In genomic region chr9:136411358-136411757, GRCh38 we compare ENCODE assay signal across 9 cellular contexts. TPM values are rescaled to one million over a fixed set of nuclear protein-coding genes. Genes with fewer than 3 reads are reported as not detected.
DNase-seq lines count a peak whose midpoint lies in the region; ATAC-seq and TF ChIP-seq lines count a peak whose summit lies in the region.
"Had no signal": no experiment of that assay in that cellular context is flagged by ENCODE, and none has a peak within 500 bp of the region (broad histone marks: within the 10 kb centered on the region; RNA-seq: fewer than 3 reads in every experiment).

No MANE protein-coding gene starts in this region.

- H3K4me1 Mint-ChIP-seq in progenitor cell of endocrine pancreas (ENCODE audit: low read depth) = peaks cover 18% of the 10 kb centered on the region

- H3K27ac ChIP-seq in DND-41 (ENCODE audit: low read length) (peak overlapping the region; percentile 70), esophagus muscularis mucosa (replicated peaks in 1 of 4) (peak overlapping the region in 2 of 4 donors; percentile 84 to 89)

- peak overlapping the region; percentile 95 for H3K4me2 ChIP-seq in DND-41 (ENCODE audit: insufficient read depth, low read length)

- H3K36me3 ChIP-seq in DND-41 (ENCODE audit: insufficient read depth, low read length) (peaks cover 60% of the 10 kb centered on the region), esophagus muscularis mucosa (peaks cover 32 to 63% (median 55%) of the 10 kb centered on the region in 4 donors)

- no peaks in the 10 kb centered on the region for H3K27me3 ChIP-seq in DND-41 (ENCODE audit: insufficient read depth, low read length, poor library complexity)
- no peaks in the 10 kb centered on the region for H3K27me3 ChIP-seq in esophagus muscularis mucosa

- H3K27ac Mint-ChIP-seq in progenitor cell of endocrine pancreas = peak overlapping the region; percentile 98

- ATAC-seq in DND-41 (ENCODE audit: insufficient read depth, low read depth) (no peak), HG03442 (IDR thresholded peaks at IDR 0.05; ENCODE audit: unreplicated experiment) (no peak)

- H3K4me3 ChIP-seq in DND-41 (ENCODE audit: low read depth in 1 of 2, low read length in 2 of 2) (peak overlapping the region; percentile 77 to 83), esophagus muscularis mucosa (peak overlapping the region; percentile 87 to 99 (median 94))

- peaks cover 8% of the 10 kb centered on the region for H3K36me3 Mint-ChIP-seq in progenitor cell of endocrine pancreas (ENCODE audit: insufficient read depth)

- no peaks in the 10 kb centered on the region for H3K9me3 ChIP-seq in DND-41 (ENCODE audit: insufficient read depth, low read length, severe bottlenecking)
- no peaks in the 10 kb centered on the region for H3K9me3 ChIP-seq in esophagus muscularis mucosa

- WGBS in esophagus muscularis mucosa = 65% methylated on average over 4 of the region's 4 CpGs

- H3K27me3 Mint-ChIP-seq in progenitor cell of endocrine pancreas = no peaks in the 10 kb centered on the region

- H3K79me2 ChIP-seq in DND-41 (ENCODE audit: insufficient read depth, low read length) = peaks cover 58% of the 10 kb centered on the region

- H3K9me3 Mint-ChIP-seq in progenitor cell of endocrine pancreas (ENCODE audit: low read depth) = no peaks in the 10 kb centered on the region

- H4K20me1 ChIP-seq in DND-41 (ENCODE audit: insufficient read depth, low read length) = peaks cover 30% of the 10 kb centered on the region

- intact Hi-C loops in esophagus muscularis mucosa (cut with DNase I) = no loop called here

- DNase-seq in DND-41 = no peak
- DNase-seq in RKO (ENCODE audit: low spot score) = peak; percentile 75
- DNase-seq in esophagus muscularis mucosa (ENCODE audit: extremely low spot score) = no peak
- no peak for DNase-seq in progenitor cell of endocrine pancreas (ENCODE audit: low spot score, unreplicated experiment)
- DNase-seq in cortex of kidney (lab: John Stamatoyannopoulos, UW) = no peak
- DNase-seq in NCI-H1694 (lab: John Stamatoyannopoulos, UW) = no peak
- DNase-seq in activated effector memory CD4-positive, alpha-beta T cell treated with anti-CD3 and anti-CD28 coated beads, Interleukin-2, amount 50 U/mL, for 16 hours = no peak

- H3K4me3 Mint-ChIP-seq in progenitor cell of endocrine pancreas (ENCODE audit: low read depth) = peak overlapping the region; percentile 92

- H3K9ac ChIP-seq in DND-41 (ENCODE audit: low read depth, low read length) = peak overlapping the region; percentile 85

- no peak for TF ChIP-seq EP300 in esophagus muscularis mucosa (IDR thresholded peaks at IDR 0.05)

- TF ChIP-seq POLR2A in esophagus muscularis mucosa (IDR thresholded peaks at IDR 0.05; ENCODE audit: low read depth) = no peak

- H3K4me1 ChIP-seq in DND-41 (ENCODE audit: insufficient read depth, low read length) = peaks cover 38% of the 10 kb centered on the region
- peaks cover 22 to 40% (median 32%) of the 10 kb centered on the region in 4 donors for H3K4me1 ChIP-seq in esophagus muscularis mucosa

- TF ChIP-seq CTCF in DND-41 (IDR thresholded peaks at IDR 0.05; ENCODE audit: borderline replicate concordance, extremely low read depth, low read length, poor library complexity, severe bottlenecking) = no peak
- no peak for TF ChIP-seq CTCF in esophagus muscularis mucosa (IDR thresholded peaks at IDR 0.05)
- no peak for TF ChIP-seq CTCF in progenitor cell of endocrine pancreas (IDR thresholded peaks at IDR 0.05; ENCODE audit: unreplicated experiment)

- H2AFZ ChIP-seq in DND-41 (ENCODE audit: low read depth, low read length) = no peak overlapping the region

RNA-seq across cellular contexts. Expression of gene PMPCA, which starts 0.9 kb away (rescaled TPM):
- total RNA-seq in esophagus muscularis mucosa = 10 to 100 TPM; 22.8 to 43.9 (median 35.0) TPM
- total RNA-seq in progenitor cell of endocrine pancreas = 63.6 and 68.3 TPM in 2 replicates

RNA-seq across cellular contexts. Expression of gene ENTR1, which starts 0.9 kb away (rescaled TPM):
- total RNA-seq in esophagus muscularis mucosa = 10 to 100 TPM; 26.2 to 44.8 (median 37.6) TPM
- total RNA-seq in progenitor cell of endocrine pancreas = 68.3 and 70.9 TPM in 2 replicates

RNA-seq across cellular contexts. Expression of gene SNAPC4, which starts 11.4 kb away (rescaled TPM):
- total RNA-seq in esophagus muscularis mucosa (1 to 10 TPM; 3.3 to 8.4 (median 4.9) TPM), progenitor cell of endocrine pancreas (22.3 and 23.7 TPM in 2 replicates)

RNA-seq across cellular contexts. Expression of gene INPP5E, which starts 28.3 kb away (rescaled TPM):
- total RNA-seq in esophagus muscularis mucosa = 10 to 100 TPM in 2 of 4 donors, 1 to 10 TPM in 2; 8.4 to 17.1 (median 12.5) TPM
- total RNA-seq in progenitor cell of endocrine pancreas = 25.1 and 26.2 TPM in 2 replicates

RNA-seq across cellular contexts. Expression of gene CARD9, which starts 37.9 kb away (rescaled TPM):
- total RNA-seq in esophagus muscularis mucosa (1 to 10 TPM; 1.2 to 4.2 (median 1.9) TPM), progenitor cell of endocrine pancreas (1.6 and 2.0 TPM in 2 replicates)
- total RNA-seq: SK-MEL-5 had no signal
